ENCODE assay signal across 16 cellular contexts in the genomic region with DNA sequence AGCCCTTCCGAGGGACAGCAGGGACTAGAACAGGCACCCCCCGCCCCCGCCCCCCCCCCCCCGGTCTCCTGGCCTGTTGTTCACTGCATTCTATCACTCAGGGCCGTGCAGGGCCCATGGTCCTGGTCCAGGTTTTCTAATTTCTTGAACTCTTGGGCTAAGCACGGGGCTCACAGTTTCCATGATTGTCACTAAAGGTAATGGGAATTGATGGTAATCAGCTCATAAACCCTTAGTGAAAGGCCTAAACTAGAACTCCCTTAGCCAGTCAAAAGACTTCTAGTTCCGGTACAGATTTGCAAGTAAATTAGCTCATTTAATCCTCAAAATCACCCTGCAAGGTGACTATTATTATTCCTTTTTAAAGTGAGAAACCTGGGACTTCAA. TPM values are rescaled to one million over a fixed set of nuclear protein-coding genes. Genes with fewer than 3 reads are reported as not detected.
DNase-seq lines count a peak whose midpoint lies in the region; TF ChIP-seq lines count a peak whose summit lies in the region.
"Had no signal": no experiment of that assay in that cellular context is flagged by ENCODE, and none has a peak within 500 bp of the region (broad histone marks: within the 10 kb centered on the region; RNA-seq: fewer than 3 reads in every experiment).

No MANE protein-coding gene starts in this region.

- no peak overlapping the region for H3K23ac ChIP-seq in H9 (ENCODE audit: insufficient read length, low read depth, low read length)

- H3K27me3 ChIP-seq in H9 (ENCODE audit: insufficient read depth, low read length) = no peaks in the 10 kb centered on the region
- no peaks in the 10 kb centered on the region for H3K27me3 ChIP-seq in iPS-20b (ENCODE audit: insufficient read depth, low read length)
- no peaks in the 10 kb centered on the region for H3K27me3 ChIP-seq in suprapubic skin

- H3K27me3 Mint-ChIP-seq in H9 (ENCODE audit: low read depth) = no peaks in the 10 kb centered on the region; the same call in 1 of the 2 replicates
- H3K27me3 Mint-ChIP-seq: activated naive CD8-positive, alpha-beta T cell treated with anti-CD3 and anti-CD28 coated beads, Interleukin-2, amount 10 ng/mL, durations not matched to agents 7 days and 5 days; CD4-positive, alpha-beta T cell; central memory CD8-positive, alpha-beta T cell had no signal

- no peaks in the 10 kb centered on the region for H3K36me3 Mint-ChIP-seq in H9 (ENCODE audit: insufficient read depth in 1 of 3, low read depth in 3 of 3)
- H3K36me3 Mint-ChIP-seq: activated naive CD8-positive, alpha-beta T cell treated with anti-CD3 and anti-CD28 coated beads, Interleukin-2, amount 10 ng/mL, durations not matched to agents 7 days and 5 days had no signal

- no peak for TF ChIP-seq CTCF in H9 (conservative IDR thresholded peaks at IDR 0.05)
- TF ChIP-seq CTCF in suprapubic skin (IDR thresholded peaks at IDR 0.05) = no peak

- H3K4me1 Mint-ChIP-seq in H9 = peaks cover 17 to 20% of the 10 kb centered on the region in 2 experiments
- H3K4me1 Mint-ChIP-seq: activated naive CD8-positive, alpha-beta T cell treated with anti-CD3 and anti-CD28 coated beads, Interleukin-2, amount 10 ng/mL, durations not matched to agents 7 days and 5 days; central memory CD8-positive, alpha-beta T cell had no signal

- H3K4me2 ChIP-seq in H9 (ENCODE audit: insufficient read depth, insufficient read length, low read length) = peak overlapping the region; percentile 17

- no peak overlapping the region for H2AK5ac ChIP-seq in H9 (ENCODE audit: insufficient read length, low read length)

- no peak for DNase-seq in H9
- DNase-seq in cerebellar cortex (ENCODE audit: low spot score) = peak; percentile 79
- no peak for DNase-seq in suprapubic skin (ENCODE audit: low spot score in 2 of 2)
- no peak for DNase-seq in NCI-H69 (lab: John Stamatoyannopoulos, UW)
- DNase-seq in NCI-H748 treated with DMSO at 0.1 percent for 48 hours (lab: John Stamatoyannopoulos, UW) = no peak
- no peak for DNase-seq in dermis blood vessel endothelial cell
- DNase-seq in foreskin melanocyte = no peak
- DNase-seq: activated CD8-positive, alpha-beta T cell treated with anti-CD3 and anti-CD28 coated beads, Interleukin-2, amount 10 ng/mL, durations not matched to agents 7 days and 5 days; activated naive CD8-positive, alpha-beta T cell treated with anti-CD3 and anti-CD28 coated beads, Interleukin-2, amount 10 ng/mL, durations not matched to agents 7 days and 5 days; CD4-positive, alpha-beta T cell; NCI-H446 treated with DMSO at 0.1 percent for 48 hours; SIG-M5; stimulated activated naive CD4-positive, alpha-beta T cell; T-helper 2 cell had no signal

- no peak overlapping the region for H4K8ac ChIP-seq in H9 (replicated peaks; ENCODE audit: insufficient read length, low read depth, low read length)

- no peak overlapping the region for H2AFZ ChIP-seq in H9 (ENCODE audit: low read length)

- H3K9ac ChIP-seq in H9 (ENCODE audit: extremely low read depth, insufficient read length, low read length) = no peak overlapping the region
- H3K9ac ChIP-seq in iPS-20b (ENCODE audit: low read depth, low read length) = peak overlapping the region; percentile 28; the same call in 1 of the 2 replicates

- H3K4me3 ChIP-seq in iPS-20b (ENCODE audit: low read length) (peak overlapping the region; percentile 42; the same call in 1 of the 2 replicates), suprapubic skin (no peak overlapping the region)

- no peak overlapping the region for H2BK20ac ChIP-seq in H9 (ENCODE audit: low read depth, low read length, poor library complexity, severe bottlenecking)

- peaks cover 4% of the 10 kb centered on the region; the same call in 1 of the 2 replicates for H3K4me1 ChIP-seq in H9 (ENCODE audit: insufficient read depth, low read length)
- H3K4me1 ChIP-seq in iPS-20b (ENCODE audit: insufficient read depth, low read length) = peaks cover 13% of the 10 kb centered on the region; the same call in 1 of the 2 replicates
- H3K4me1 ChIP-seq in suprapubic skin = peaks cover 12% of the 10 kb centered on the region

- no peak overlapping the region for H3K4ac ChIP-seq in H9 (ENCODE audit: low read depth, low read length)

- peak overlapping the region; percentile 87 to 99 (median 87); a peak in 6 of 7 replicates for H3K27ac Mint-ChIP-seq in H9
- H3K27ac Mint-ChIP-seq: activated CD8-positive, alpha-beta T cell treated with anti-CD3 and anti-CD28 coated beads, Interleukin-2, amount 10 ng/mL, durations not matched to agents 7 days and 5 days; activated naive CD8-positive, alpha-beta T cell treated with anti-CD3 and anti-CD28 coated beads, Interleukin-2, amount 10 ng/mL, durations not matched to agents 7 days and 5 days; CD4-positive, alpha-beta T cell had no signal

- no peak for TF ChIP-seq EP300 in suprapubic skin (IDR thresholded peaks at IDR 0.05)

- H2BK15ac ChIP-seq in H9 (ENCODE audit: low read depth, low read length) = no peak overlapping the region

- no peak overlapping the region for H2BK12ac ChIP-seq in H9 (ENCODE audit: insufficient read length, low read depth, low read length)

- no peaks in the 10 kb centered on the region for H3K9me3 Mint-ChIP-seq in H9
- H3K9me3 Mint-ChIP-seq: activated naive CD8-positive, alpha-beta T cell treated with anti-CD3 and anti-CD28 coated beads, Interleukin-2, amount 10 ng/mL, durations not matched to agents 7 days and 5 days; CD4-positive, alpha-beta T cell; central memory CD8-positive, alpha-beta T cell had no signal

- no peak overlapping the region for H2BK5ac ChIP-seq in H9 (ENCODE audit: insufficient read length, low read length)

- no peak overlapping the region for H3K14ac ChIP-seq in H9 (ENCODE audit: insufficient read depth, low read length)

- H3K23me2 ChIP-seq in H9 (ENCODE audit: insufficient read length, low read depth, low read length, poor library complexity, severe bottlenecking) = no peaks in the 10 kb centered on the region

- no peaks in the 10 kb centered on the region for H3K79me1 ChIP-seq in H9 (ENCODE audit: insufficient read depth, low read depth, low read length, poor library complexity, severe bottlenecking)

- H3K36me3 ChIP-seq in iPS-20b (ENCODE audit: insufficient read depth, low read depth, low read length) (no peaks in the 10 kb centered on the region), suprapubic skin (no peaks in the 10 kb centered on the region)

- no peak for TF ChIP-seq POLR2A in suprapubic skin (IDR thresholded peaks at IDR 0.05)

- no peak overlapping the region for H3T11ph ChIP-seq in H9 (ENCODE audit: low read length)

- WGBS in H9 (ENCODE audit: extremely low coverage, insufficient read length, low lambda C conversion rate) = no CpG with 5 or more reads among the region's 7 CpGs
- 38% methylated on average over 3 of the region's 7 CpGs for WGBS in suprapubic skin

- H4K91ac ChIP-seq in H9 (ENCODE audit: insufficient read length, low read depth, low read length) = no peak overlapping the region

- no peak overlapping the region for H4K5ac ChIP-seq in H9 (ENCODE audit: insufficient read length, low read depth, low read length)

- H4K20me1 ChIP-seq in H9 (ENCODE audit: control insufficient read depth, insufficient read depth, insufficient read length) = no peaks in the 10 kb centered on the region

- H3K79me2 ChIP-seq in H9 (ENCODE audit: insufficient read depth, low read length) = no peaks in the 10 kb centered on the region

- H3K56ac ChIP-seq in H9 (ENCODE audit: insufficient read length, low read depth, low read length) = no peak overlapping the region

- H3K9me3 ChIP-seq in H9 (ENCODE audit: control insufficient read depth, low read depth, low read length) = no peaks in the 10 kb centered on the region
- H3K9me3 ChIP-seq in iPS-20b (ENCODE audit: insufficient read depth, low read depth, low read length) = no peaks in the 10 kb centered on the region
- H3K9me3 ChIP-seq in suprapubic skin = no peaks in the 10 kb centered on the region

- no peak overlapping the region for H3K18ac ChIP-seq in H9 (ENCODE audit: insufficient read length, low read depth, low read length)

- H3K4me3 Mint-ChIP-seq in H9 = peak overlapping the region; percentile 41 to 63
- H3K4me3 Mint-ChIP-seq: activated CD8-positive, alpha-beta T cell treated with anti-CD3 and anti-CD28 coated beads, Interleukin-2, amount 10 ng/mL, durations not matched to agents 7 days and 5 days; activated naive CD8-positive, alpha-beta T cell treated with anti-CD3 and anti-CD28 coated beads, Interleukin-2, amount 10 ng/mL, durations not matched to agents 7 days and 5 days; CD4-positive, alpha-beta T cell; central memory CD8-positive, alpha-beta T cell had no signal

- H2BK120ac ChIP-seq in H9 (ENCODE audit: low read depth, low read length, poor library complexity, severe bottlenecking) = no peak overlapping the region

- H3K27ac ChIP-seq in H9 (ENCODE audit: insufficient read length, low read depth, low read length) (peak overlapping the region; percentile 24), iPS-20b (ENCODE audit: low read length) (peak overlapping the region; percentile 25), suprapubic skin (peak overlapping the region; percentile 72)

RNA-seq across cellular contexts. Expression of a gene that starts 14.7 kb away (rescaled TPM):
- total RNA-seq in H9 (2021) = 63.5 and 66.7 TPM in 2 replicates
- total RNA-seq in suprapubic skin = 10 to 100 TPM; 24.7 to 42.3 (median 31.4) TPM
- total RNA-seq in dermis blood vessel endothelial cell = 16.7 and 17.7 TPM in 2 replicates
